In genomic region chr15:84104853-84105252, GRCh38 we compare ENCODE assay signal across 35 cellular contexts.
"Had no signal": no experiment of that assay in that cellular context is flagged by ENCODE, and none has a peak within 500 bp of the region (broad histone marks: within the 10 kb centered on the region; RNA-seq: fewer than 3 reads in every experiment).

No MANE protein-coding gene starts in this region.

- H3K27me3 ChIP-seq: MG63 had no signal

- DNase-seq: Karpas-422, Kasumi-1, MG63, MM.1S, MV-4-11, NCI-H1048, NCI-H1092, NCI-H1092 treated with DMSO at 0.1 percent for 48 hours, NCI-H1105, NCI-H1105 treated with DMSO at 0.1 percent for 48 hours, NCI-H1417, NCI-H1417 treated with DMSO at 0.1 percent for 48 hours, NCI-H1436, NCI-H1436 treated with DMSO at 0.1 percent for 48 hours, NCI-H146, NCI-H1694, NCI-H1694 treated with DMSO at 0.1 percent for 48 hours, NCI-H187, NCI-H187 treated with DMSO at 0.1 percent for 48 hours, NCI-H1930, NCI-H2029, NCI-H2029 treated with DMSO at 0.1 percent for 48 hours, NCI-H2081, NCI-H2081 treated with DMSO at 0.1 percent for 48 hours, NCI-H2107, NCI-H2171, NCI-H2171 treated with DMSO at 0.1 percent for 48 hours, NCI-H2227 treated with DMSO at 0.1 percent for 48 hours, NCI-H226, NCI-H345, NCI-H446, NCI-H446 treated with DMSO at 0.1 percent for 48 hours, NCI-H510A, NCI-H510A treated with DMSO at 0.1 percent for 48 hours, NCI-H524 had no signal

- H3K4me3 ChIP-seq: MG63 had no signal

- H3K36me3 ChIP-seq: MG63 had no signal

- H3K9me3 ChIP-seq: MG63 had no signal
